In the genomic region with DNA sequence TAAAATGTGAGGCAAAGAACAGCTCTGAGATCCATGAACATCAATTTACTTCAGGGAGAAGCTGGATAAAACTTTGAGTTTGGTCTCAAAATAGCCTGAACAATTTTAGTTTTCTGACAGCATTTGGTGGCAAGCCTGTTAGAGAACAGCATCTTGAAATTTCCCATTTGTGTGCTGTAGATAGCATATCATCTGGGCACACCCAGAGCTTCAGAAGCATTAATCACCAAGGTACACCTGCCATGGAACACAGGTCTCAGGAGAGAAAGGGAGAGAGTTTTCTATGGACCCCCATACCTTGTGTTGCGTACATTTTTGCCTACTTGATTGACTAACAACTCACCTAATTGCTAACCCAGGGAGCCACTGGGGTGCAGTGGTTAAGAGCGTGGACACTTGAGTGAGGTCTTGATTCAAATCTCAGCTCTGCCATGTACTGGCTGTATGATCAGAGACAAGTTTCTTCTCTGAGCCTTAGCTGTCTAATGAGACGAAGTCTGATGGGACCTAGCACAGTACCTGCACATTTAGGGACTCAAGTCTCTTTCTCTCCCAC, we compare ENCODE assay signal across 1 cellular context.
TF ChIP-seq lines count a peak whose summit lies in the region.

No MANE protein-coding gene starts in this region.

TF ChIP-seq in IMR-90, 13 proteins besides CTCF, POLR2A, EP300 and RAD21 (continued from another document):
- TF ChIP-seq, protein P1, sequence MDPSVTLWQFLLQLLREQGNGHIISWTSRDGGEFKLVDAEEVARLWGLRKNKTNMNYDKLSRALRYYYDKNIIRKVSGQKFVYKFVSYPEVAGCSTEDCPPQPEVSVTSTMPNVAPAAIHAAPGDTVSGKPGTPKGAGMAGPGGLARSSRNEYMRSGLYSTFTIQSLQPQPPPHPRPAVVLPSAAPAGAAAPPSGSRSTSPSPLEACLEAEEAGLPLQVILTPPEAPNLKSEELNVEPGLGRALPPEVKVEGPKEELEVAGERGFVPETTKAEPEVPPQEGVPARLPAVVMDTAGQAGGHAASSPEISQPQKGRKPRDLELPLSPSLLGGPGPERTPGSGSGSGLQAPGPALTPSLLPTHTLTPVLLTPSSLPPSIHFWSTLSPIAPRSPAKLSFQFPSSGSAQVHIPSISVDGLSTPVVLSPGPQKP (IDR thresholded peaks at IDR 0.05; ENCODE audit: borderline replicate concordance, low read depth, low read length), result no peak
